1 cellular context compared by ENCODE assay signal in the genomic region with DNA sequence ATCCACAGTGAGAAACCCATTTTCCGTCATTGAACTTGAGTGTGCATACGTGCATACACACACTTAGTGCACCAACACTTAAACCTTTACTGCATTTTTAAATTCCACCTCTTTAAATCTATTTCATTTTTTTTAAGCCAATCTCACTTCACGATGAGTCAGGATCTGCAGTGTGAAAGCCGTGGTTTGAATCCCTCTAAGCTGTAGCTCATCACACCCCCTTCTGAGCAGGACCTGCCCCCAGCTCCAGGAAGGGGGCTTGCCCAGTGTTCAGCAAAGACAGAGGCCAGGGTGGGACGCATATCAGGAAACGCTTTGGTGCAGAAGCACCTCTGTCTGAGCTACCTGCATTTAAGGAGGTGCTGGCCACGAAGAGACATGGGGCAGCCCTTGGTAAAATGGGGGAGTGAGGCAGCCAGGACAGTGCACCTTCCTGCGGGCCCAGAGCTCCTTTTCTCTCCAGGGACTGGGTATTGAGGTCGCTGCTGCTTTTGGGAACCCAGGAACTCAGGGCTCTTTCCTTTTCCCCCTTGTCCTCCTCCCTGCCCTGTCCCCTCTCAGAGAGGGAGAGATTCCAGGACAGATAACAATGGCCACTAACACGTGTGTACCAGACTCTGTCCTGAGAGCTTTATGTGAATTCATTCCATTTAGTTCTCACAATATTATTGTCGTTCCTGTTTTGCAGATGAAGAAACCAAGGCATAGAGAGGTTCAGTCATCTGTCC.
TF ChIP-seq lines count a peak whose summit lies in the region.

No MANE protein-coding gene starts in this region.

TF ChIP-seq in HepG2, 621 proteins besides CTCF, POLR2A, EP300 and RAD21:
- TF ChIP-seq ZNF841 (CRISPR knock-in tag; IDR thresholded peaks at IDR 0.05; ENCODE audit: borderline replicate concordance) (no peak), ZNF761 (CRISPR knock-in tag; conservative IDR thresholded peaks at IDR 0.05) (no peak; the same call in 1 of the 2 replicates)
- TF ChIP-seq, protein P1, sequence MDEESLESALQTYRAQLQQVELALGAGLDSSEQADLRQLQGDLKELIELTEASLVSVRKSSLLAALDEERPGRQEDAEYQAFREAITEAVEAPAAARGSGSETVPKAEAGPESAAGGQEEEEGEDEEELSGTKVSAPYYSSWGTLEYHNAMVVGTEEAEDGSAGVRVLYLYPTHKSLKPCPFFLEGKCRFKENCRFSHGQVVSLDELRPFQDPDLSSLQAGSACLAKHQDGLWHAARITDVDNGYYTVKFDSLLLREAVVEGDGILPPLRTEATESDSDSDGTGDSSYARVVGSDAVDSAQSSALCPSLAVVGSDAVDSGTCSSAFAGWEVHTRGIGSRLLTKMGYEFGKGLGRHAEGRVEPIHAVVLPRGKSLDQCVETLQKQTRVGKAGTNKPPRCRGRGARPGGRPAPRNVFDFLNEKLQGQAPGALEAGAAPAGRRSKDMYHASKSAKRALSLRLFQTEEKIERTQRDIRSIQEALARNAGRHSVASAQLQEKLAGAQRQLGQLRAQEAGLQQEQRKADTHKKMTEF (CRISPR knock-in tag; IDR thresholded peaks at IDR 0.05) = 0 out of 2 replicates have a peak, but pooled peaks have one; percentile 21
